Comparison of ENCODE assay signal across 1 cellular context in genomic region chr1:53688703-53689102, GRCh38.
TF ChIP-seq lines count a peak whose summit lies in the region.

No MANE protein-coding gene starts in this region.

TF ChIP-seq in HCT116, 20 proteins besides CTCF, POLR2A, EP300 and RAD21 (continued from another document):
- no peak for TF ChIP-seq TCF7L2 (IDR thresholded peaks at IDR 0.05; ENCODE audit: borderline replicate concordance, extremely low read depth, insufficient read depth, insufficient read length)
- TF ChIP-seq ATF3 (IDR thresholded peaks at IDR 0.05) = no peak
- TF ChIP-seq CEBPB (IDR thresholded peaks at IDR 0.05; ENCODE audit: low read depth) = no peak
TF ChIP-seq in HCT116: peak in this region for 0.
